ENCODE assay signal across 22 cellular contexts in genomic region chr1:114270255-114271117, GRCh38.
DNase-seq lines count a peak whose midpoint lies in the region; ATAC-seq and TF ChIP-seq lines count a peak whose summit lies in the region.
"Had no signal": no experiment of that assay in that cellular context is flagged by ENCODE, and none has a peak within 500 bp of the region (broad histone marks: within the 10 kb centered on the region; RNA-seq: fewer than 3 reads in every experiment).

No MANE protein-coding gene starts in this region.

- ATAC-seq in SK-N-SH treated with all-trans-retinoic acid at 6 μM for 48 hours: no peak
- ATAC-seq: HepG2 had no signal

- H3K9me3 ChIP-seq in stomach: no peaks in the 10 kb centered on the region
- H3K9me3 ChIP-seq: HAP-1, SK-N-SH had no signal

- WGBS in stomach, 5 donors: 80 to 87% (median 84%) methylated on average over 4 of the region's 4 CpGs

- no peak overlapping the region for H3K4me3 ChIP-seq in stomach
- H3K4me3 ChIP-seq: HAP-1 had no signal

- H3K4me1 ChIP-seq in stomach: no peaks in the 10 kb centered on the region
- H3K4me1 ChIP-seq: HAP-1 had no signal

- TF ChIP-seq EP300 in stomach (IDR thresholded peaks at IDR 0.05): no peak

- no peaks in the 10 kb centered on the region for H3K36me3 ChIP-seq in stomach
- H3K36me3 ChIP-seq: HAP-1 had no signal

- peaks cover 0 to 5% (median 5%) of the 10 kb centered on the region in 3 donors for H3K27me3 ChIP-seq in stomach

- H3K27ac ChIP-seq in stomach: no peak overlapping the region

- no peak for TF ChIP-seq CTCF in stomach (IDR thresholded peaks at IDR 0.05)

- intact Hi-C loops in stomach (cut with DNase I; ENCODE audit: low total_unique reads): no loop called here

- TF ChIP-seq POLR2A in stomach (IDR thresholded peaks at IDR 0.05): no peak

- DNase-seq in NCI-H2171 treated with DMSO at 0.1 percent for 48 hours (lab: John Stamatoyannopoulos, UW) (peak; percentile 33), NCI-H2171 (lab: John Stamatoyannopoulos, UW) (no peak), NCI-H82 treated with DMSO at 0.1 percent for 48 hours (lab: John Stamatoyannopoulos, UW; ENCODE audit: unreplicated experiment) (peak; percentile 59), glomerular visceral epithelial cell (ENCODE audit: extremely low spot score) (peak; percentile 17), renal cortical epithelial cell (ENCODE audit: low read depth) (peak; percentile 9), stomach (no peak), activated gamma-delta T cell treated with Interleukin-2 at 50 U/mL for 16 hours (no peak)
- DNase-seq: AML-193; C1 segment of cervical spinal cord; CD4-positive, alpha-beta memory T cell; GOT3; HFFc6; Karpas-422; NCI-H1092; NCI-H1436 treated with DMSO at 0.1 percent for 48 hours; NCI-H187 treated with DMSO at 0.1 percent for 48 hours; NCI-H226; NCI-H510A; SK-N-SH had no signal

TF ChIP-seq in SK-N-SH treated with all-trans-retinoic acid at 6 μM for 48 hours, 23 proteins besides CTCF, POLR2A, EP300 and RAD21:
- TF ChIP-seq ZFP30 (CRISPR knock-in tag; IDR thresholded peaks at IDR 0.05) (no peak), GLIS3 (CRISPR knock-in tag; IDR thresholded peaks at IDR 0.05) (no peak), PPARA (CRISPR knock-in tag; IDR thresholded peaks at IDR 0.05; ENCODE audit: borderline replicate concordance) (no peak), OSR1 (CRISPR knock-in tag; IDR thresholded peaks at IDR 0.05) (no peak), ESRRG (CRISPR knock-in tag; IDR thresholded peaks at IDR 0.05) (no peak), RARB (CRISPR knock-in tag; IDR thresholded peaks at IDR 0.05) (no peak), CREB5 (CRISPR knock-in tag; IDR thresholded peaks at IDR 0.05; ENCODE audit: low read depth) (no peak), ZNF565 (CRISPR knock-in tag; conservative IDR thresholded peaks at IDR 0.05; ENCODE audit: low read depth) (no peak), TOX (CRISPR knock-in tag; IDR thresholded peaks at IDR 0.05; ENCODE audit: borderline replicate concordance) (no peak), TCF4 (CRISPR knock-in tag; IDR thresholded peaks at IDR 0.05; ENCODE audit: borderline replicate concordance) (no peak)

Comparison
In these comparisons a context has a peak if more than half of its experiments do, and no peak if none do; other contexts are left out.
1. DNase-seq: peak in NCI-H2171 treated with DMSO at 0.1 percent for 48 hours (single experiment), NCI-H82 treated with DMSO at 0.1 percent for 48 hours (single experiment), glomerular visceral epithelial cell (single experiment) and renal cortical epithelial cell (single experiment); none in NCI-H2171 (single experiment), stomach (single experiment) and activated gamma-delta T cell treated with Interleukin-2 at 50 U/mL for 16 hours (single experiment).